ENCODE assay signal across 12 cellular contexts in genomic region chr7:46015107-46015868, GRCh38.
A peak's percentile ranks its signal among the peaks of the same experiment; 100 is the strongest.
DNase-seq lines count a peak whose midpoint lies in the region; FAIRE-seq and TF ChIP-seq lines count a peak whose summit lies in the region.
"Had no signal": no experiment of that assay in that cellular context is flagged by ENCODE, and none has a peak within 500 bp of the region (broad histone marks: within the 10 kb centered on the region; RNA-seq: fewer than 3 reads in every experiment).

No MANE protein-coding gene starts in this region.

- H3K9ac ChIP-seq in iPS-18a (ENCODE audit: low read length) = no peak overlapping the region

- TF ChIP-seq CTCF in WERI-Rb-1 (IDR thresholded peaks at IDR 0.05; ENCODE audit: low read depth, low read length) (0 out of 2 replicates have a peak, but pooled peaks have one; percentile 17), prostate gland (IDR thresholded peaks at IDR 0.05) (no peak)

- H3K36me3 ChIP-seq in WERI-Rb-1 (no peaks in the 10 kb centered on the region), iPS-18a (ENCODE audit: control insufficient read depth, low read depth, low read length) (no peaks in the 10 kb centered on the region), prostate gland (no peaks in the 10 kb centered on the region)

- peak overlapping the region; percentile 31 for H3K4me3 ChIP-seq in Jurkat, Clone E6-1 (ENCODE audit: low read length)
- no peak overlapping the region for H3K4me3 ChIP-seq in WERI-Rb-1 (ENCODE audit: low read depth, low read length)
- H3K4me3 ChIP-seq in iPS-18a (ENCODE audit: low read length) = peak overlapping the region; percentile 27
- H3K4me3 ChIP-seq in skeletal muscle cell (ENCODE audit: low read depth, low read length) = no peak overlapping the region
- no peak overlapping the region for H3K4me3 ChIP-seq in prostate gland
- H3K4me3 ChIP-seq: dorsolateral prefrontal cortex had no signal

- H3K4me1 ChIP-seq in iPS-18a (ENCODE audit: control insufficient read depth, low read depth, low read length) (peaks cover 16% of the 10 kb centered on the region), prostate gland (replicated peaks) (no peaks in the 10 kb centered on the region)

- peak overlapping the region; percentile 70 for H3K27ac ChIP-seq in WERI-Rb-1
- H3K27ac ChIP-seq in iPS-18a (ENCODE audit: low read length) = no peak overlapping the region
- no peak overlapping the region for H3K27ac ChIP-seq in prostate gland
- H3K27ac ChIP-seq: dorsolateral prefrontal cortex had no signal

- 49% methylated on average over 13 of the region's 13 CpGs for WGBS in prostate gland

- DNase-seq in Jurkat, Clone E6-1 (ENCODE audit: low read depth, low spot score) = peak; percentile 93
- DNase-seq in WERI-Rb-1 = peak; percentile 98
- peak; percentile 78 for DNase-seq in skeletal muscle cell (ENCODE audit: low read depth)
- DNase-seq in middle frontal gyrus (ENCODE audit: extremely low spot score, low spot score) = no peak
- DNase-seq in prostate gland (ENCODE audit: low spot score) = no peak
- no peak for DNase-seq in GM12891 (ENCODE audit: insufficient read length, low spot score)
- no peak for DNase-seq in foreskin melanocyte
- DNase-seq: dorsolateral prefrontal cortex, GF-D8, HFFc6 had no signal

- TF ChIP-seq POLR2A in prostate gland (IDR thresholded peaks at IDR 0.05) (no peak), GM12891 (IDR thresholded peaks at IDR 0.05; ENCODE audit: low read depth, low read length) (no peak)

- H3K27me3 ChIP-seq in WERI-Rb-1 (ENCODE audit: insufficient read depth, low read depth, severe bottlenecking) = no peaks in the 10 kb centered on the region
- no peaks in the 10 kb centered on the region for H3K27me3 ChIP-seq in iPS-18a (ENCODE audit: control insufficient read depth, insufficient read depth, low read length)
- H3K27me3 ChIP-seq in prostate gland (replicated peaks; ENCODE audit: insufficient read depth) = no peaks in the 10 kb centered on the region

- no peak for FAIRE-seq in GM12891 (lab: Jason Lieb, UNC)
- FAIRE-seq: keratinocyte had no signal

- intact Hi-C loops in prostate gland (cut with DNase I) = no loop called here

- peaks cover 6% of the 10 kb centered on the region for H3K9me3 ChIP-seq in WERI-Rb-1 (ENCODE audit: severe bottlenecking)
- H3K9me3 ChIP-seq in iPS-18a (ENCODE audit: control insufficient read depth, low read depth, low read length) = no peaks in the 10 kb centered on the region
- H3K9me3 ChIP-seq in prostate gland = no peaks in the 10 kb centered on the region

TF ChIP-seq in GM12891, 5 proteins besides CTCF, POLR2A, EP300 and RAD21:
- TF ChIP-seq TAF1 (IDR thresholded peaks at IDR 0.05; ENCODE audit: low read depth, low read length) = no peak
- TF ChIP-seq PAX5 (IDR thresholded peaks at IDR 0.05; ENCODE audit: insufficient read depth, low read length, severe bottlenecking) = no peak
- TF ChIP-seq SPI1 (IDR thresholded peaks at IDR 0.05; ENCODE audit: low read depth, low read length) = no peak
- TF ChIP-seq POU2F2 (IDR thresholded peaks at IDR 0.05; ENCODE audit: low read depth, low read length) = no peak
- no peak for TF ChIP-seq POLR2AphosphoS5 (IDR thresholded peaks at IDR 0.05; ENCODE audit: low read depth, low read length)

Comparison
In these comparisons a context has a peak if more than half of its experiments do, and no peak if none do; other contexts are left out.
1. DNase-seq: peak in Jurkat, Clone E6-1 (single experiment), WERI-Rb-1 (single experiment) and skeletal muscle cell (single experiment); none in middle frontal gyrus (single experiment), prostate gland (single experiment), GM12891 (single experiment) and foreskin melanocyte (single experiment).
2. H3K4me3 ChIP-seq: peak in Jurkat, Clone E6-1 (single experiment) and iPS-18a (single experiment); none in WERI-Rb-1 (single experiment), skeletal muscle cell (single experiment) and prostate gland (0 of 2).